ENCODE assay signal across 14 cellular contexts in genomic region chr15:45165536-45165935, GRCh38. TPM values are rescaled to one million over a fixed set of nuclear protein-coding genes. Genes with fewer than 3 reads are reported as not detected.
DNase-seq lines count a peak whose midpoint lies in the region; ATAC-seq, FAIRE-seq and TF ChIP-seq lines count a peak whose summit lies in the region.
"Had no signal": no experiment of that assay in that cellular context is flagged by ENCODE, and none has a peak within 500 bp of the region (broad histone marks: within the 10 kb centered on the region; RNA-seq: fewer than 3 reads in every experiment).

No MANE protein-coding gene starts in this region.

- WGBS in H1 (ENCODE audit: extremely low coverage in 1 of 2, insufficient coverage in 1 of 2, insufficient read length in 1 of 2, insufficient replicate concordance in 2 of 2, low coverage in 1 of 2, low lambda C conversion rate in 2 of 2, missing lambda C conversion rate in 1 of 2), 2 experiments = 65% methylated on average over 3 of the region's 5 CpGs; no CpG with 5 or more reads in 1 of the 2 experiments

- H2BK20ac ChIP-seq in H1 (ENCODE audit: low read length) = no peak overlapping the region

- no peak overlapping the region for H2BK12ac ChIP-seq in H1 (ENCODE audit: low read depth, low read length)

- no peak overlapping the region for H4K8ac ChIP-seq in H1 (ENCODE audit: extremely low read depth, insufficient read depth, low read length)

- H3K14ac ChIP-seq in H1 (ENCODE audit: insufficient read length) = no peak overlapping the region

- no peak for TF ChIP-seq EP300 in H1 (IDR thresholded peaks at IDR 0.05; ENCODE audit: borderline replicate concordance in 1 of 2, low read depth in 2 of 2, low read length in 2 of 2)

- H2BK15ac ChIP-seq in H1 (ENCODE audit: low read length) = no peak overlapping the region

- no peak overlapping the region for H3K23ac ChIP-seq in H1 (ENCODE audit: insufficient read length)

- POLR2A ChIA-PET in H1 (lab: Charles Lee; ENCODE audit: partially characterized antibody) = interaction anchor here (0.7 to 3.8 kb wide), 13 partner anchors 16 to 237 kb away, joined by 3 to 33 read pairs (median 3); partner anchors contain the start of gene SHF

- no peak for FAIRE-seq in H1 (lab: Jason Lieb, UNC)
- FAIRE-seq: GM18507 had no signal

- no peak overlapping the region for H4K5ac ChIP-seq in H1 (ENCODE audit: insufficient read length, low read depth, low read length)

- H3K4ac ChIP-seq in H1 (replicated peaks; ENCODE audit: insufficient read length, low read depth, low read length) = no peak overlapping the region

- no peak overlapping the region for H3K27ac ChIP-seq in H1 (ENCODE audit: low read depth, low read length)
- peak overlapping the region; percentile 97 for H3K27ac ChIP-seq in rectal smooth muscle tissue (ENCODE audit: low read depth, low read length)

- no peak overlapping the region for H2BK5ac ChIP-seq in H1 (ENCODE audit: low read depth, low read length)

- H3K36me3 ChIP-seq in H1 (ENCODE audit: control insufficient read depth in 2 of 4, insufficient read depth in 4 of 4, low read length in 3 of 4) (no peaks in the 10 kb centered on the region), rectal smooth muscle tissue (ENCODE audit: control insufficient read depth, insufficient read depth, low read length) (no peaks in the 10 kb centered on the region)
- H3K36me3 ChIP-seq: left lung, right atrium auricular region had no signal

- H3K4me2 ChIP-seq in H1 (ENCODE audit: insufficient read depth in 1 of 2, low read depth in 2 of 2, low read length in 2 of 2) = no peak overlapping the region

- H3K9ac ChIP-seq in H1 (replicated peaks in 1 of 4; ENCODE audit: extremely low read depth in 1 of 4, low read depth in 3 of 4, low read length in 3 of 4) (no peak overlapping the region), rectal smooth muscle tissue (ENCODE audit: low read length) (no peak overlapping the region)

- H2AK5ac ChIP-seq in H1 (ENCODE audit: low read depth, low read length) = peak overlapping the region; percentile 58; the same call in 1 of the 2 replicates

- H3K18ac ChIP-seq in H1 (ENCODE audit: extremely low read depth, low read length) = peak overlapping the region; percentile 13; the same call in 1 of the 2 replicates

- H3K4me1 ChIP-seq in H1 (replicated peaks in 1 of 4; ENCODE audit: control insufficient read depth in 3 of 4, insufficient read depth in 4 of 4, low read length in 3 of 4) (peaks cover 0 to 19% (median 15%) of the 10 kb centered on the region in 4 experiments; a peak in 5 of 7 replicates), rectal smooth muscle tissue (ENCODE audit: control insufficient read depth, insufficient read depth, low read length) (no peaks in the 10 kb centered on the region)

- H2BK120ac ChIP-seq in H1 (replicated peaks; ENCODE audit: low read depth, low read length) = no peak overlapping the region

- no peak overlapping the region for H3K56ac ChIP-seq in H1 (replicated peaks; ENCODE audit: insufficient read length, low read depth, low read length)

- H3K23me2 ChIP-seq in H1 (ENCODE audit: low read depth, low read length) = no peaks in the 10 kb centered on the region; the same call in 1 of the 2 replicates

- no peak overlapping the region for H2AFZ ChIP-seq in H1 (ENCODE audit: low read length)

- ATAC-seq in GM21619 (IDR thresholded peaks at IDR 0.05; ENCODE audit: unreplicated experiment) = no peak
- ATAC-seq: left lung had no signal

- peak; percentile 11 for DNase-seq in COR-L47 (lab: John Stamatoyannopoulos, UW)
- peak; percentile 27 for DNase-seq in NCI-H69 (lab: John Stamatoyannopoulos, UW)
- no peak for DNase-seq in H1 (ENCODE audit: low read depth in 1 of 2, low spot score in 2 of 2)
- no peak for DNase-seq in hypothalamus (lab: John Stamatoyannopoulos, UW)
- no peak for DNase-seq in NCI-H2081 (lab: John Stamatoyannopoulos, UW)
- DNase-seq: activated CD8-positive, alpha-beta memory T cell treated with anti-CD3 and anti-CD28 coated beads for 24 hours; DMS153; foreskin fibroblast; left lung had no signal

- no peak for TF ChIP-seq POLR2A in H1 (IDR thresholded peaks at IDR 0.05; ENCODE audit: control extremely low read depth in 1 of 2, low read depth in 2 of 2, low read length in 2 of 2)

- no peaks in the 10 kb centered on the region for H3K9me3 ChIP-seq in H1 (ENCODE audit: insufficient read depth in 2 of 2, low read depth in 1 of 2, low read length in 1 of 2)
- H3K9me3 ChIP-seq: left lung, right atrium auricular region had no signal

- H3K79me2 ChIP-seq in H1 (ENCODE audit: control insufficient read depth in 1 of 2, insufficient read depth in 2 of 2, low read length in 2 of 2) = no peaks in the 10 kb centered on the region

- no peak for TF ChIP-seq RAD21 in H1 (IDR thresholded peaks at IDR 0.05 in 1 of 2, conservative IDR thresholded peaks at IDR 0.05 in 1 of 2; ENCODE audit: low read depth in 2 of 2, low read length in 2 of 2)

- CTCF ChIA-PET in H1 (lab: Charles Lee; ENCODE audit: partially characterized antibody) = interaction anchor here (0.6 to 41.8 kb wide), 6 partner anchors 23 to 236 kb away, joined by 3 to 1117 read pairs (median 26); partner anchors contain the start of gene SHF

- H3K79me1 ChIP-seq in H1 (ENCODE audit: low read depth, low read length) = no peaks in the 10 kb centered on the region

- peaks cover 2 to 4% of the 10 kb centered on the region in 2 experiments for H4K20me1 ChIP-seq in H1 (replicated peaks in 1 of 2; ENCODE audit: control insufficient read depth in 1 of 2, insufficient read depth in 2 of 2, low read length in 2 of 2)

- peak overlapping the region; percentile 14 for H4K91ac ChIP-seq in H1 (replicated peaks; ENCODE audit: insufficient read length, low read length)

- no peak for TF ChIP-seq CTCF in H1 (IDR thresholded peaks at IDR 0.05; ENCODE audit: control extremely low read depth in 1 of 3, insufficient read depth in 1 of 3, low read depth in 1 of 3, low read length in 3 of 3)

- 0 out of 8 replicates have a peak overlapping the region, but pooled peaks of 1 of the 4 experiments have one; percentile 78 for H3K4me3 ChIP-seq in H1 (ENCODE audit: extremely low read depth in 1 of 4, insufficient read depth in 2 of 4, low read depth in 3 of 4, low read length in 4 of 4)
- H3K4me3 ChIP-seq in rectal smooth muscle tissue (ENCODE audit: low read length) = no peak overlapping the region

- H3K27me3 ChIP-seq in H1 (replicated peaks in 1 of 4; ENCODE audit: control insufficient read depth in 3 of 4, extremely low read depth in 1 of 4, insufficient read depth in 3 of 4, low read length in 3 of 4) (no peaks in the 10 kb centered on the region), rectal smooth muscle tissue (ENCODE audit: control insufficient read depth, insufficient read depth, low read length) (no peaks in the 10 kb centered on the region)
- H3K27me3 ChIP-seq: left lung, right atrium auricular region had no signal

RNA-seq across cellular contexts. Expression of gene SHF, which starts 22.2 kb away (rescaled TPM):
- total RNA-seq in H1 (2021; fragmentation: NEBNext Ultra II Directional; extraction: Animal tissue kit (Norgen Biotek cat#: 25700)) = 23.9 and 26.7 TPM in 2 replicates
- polyA plus RNA-seq in H1 (2011; rRNA removed) = 13.1 and 16.0 TPM in 2 replicates
- polyA plus RNA-seq in H1 (2011; cell fraction: cytosol; rRNA removed) = 17.4 TPM
- polyA plus RNA-seq in H1 (2011; cell fraction: nucleus; rRNA removed) = 22.5 TPM
- polyA plus RNA-seq in H1 (2012, experiment 1 of 2) = 22.3 to 30.4 TPM (median 28.4 TPM) in 4 replicates
- polyA plus RNA-seq in H1 (2012, experiment 2 of 2) = 34.9 TPM
- polyA plus RNA-seq in H1 (2013, experiment 1 of 2) = 18.8 TPM
- polyA plus RNA-seq in H1 (2013, experiment 2 of 2) = 20.8 TPM
- 15.2 and 23.3 TPM in 2 replicates for polyA minus RNA-seq in H1 (2011; rRNA and poly(A)+ RNA removed)
- 15.0 TPM for polyA minus RNA-seq in H1 (2011; cell fraction: cytosol; rRNA and poly(A)+ RNA removed)
- 23.6 TPM for polyA minus RNA-seq in H1 (2011; cell fraction: nucleus; rRNA and poly(A)+ RNA removed)

RNA-seq across cellular contexts. Expression of gene DUOX1, which starts 35.7 kb away (rescaled TPM):
- 0.84 and 0.96 TPM in 2 replicates for total RNA-seq in H1 (2021; fragmentation: NEBNext Ultra II Directional; extraction: Animal tissue kit (Norgen Biotek cat#: 25700))
- 1.4 and 2.0 TPM in 2 replicates for polyA plus RNA-seq in H1 (2011; rRNA removed)
- polyA plus RNA-seq in H1 (2011; cell fraction: cytosol; rRNA removed) = 0.90 TPM
- polyA plus RNA-seq in H1 (2011; cell fraction: nucleus; rRNA removed) = 6.1 TPM
- 0.99 to 2.2 TPM (median 1.7 TPM) in 4 replicates for polyA plus RNA-seq in H1 (2012, experiment 1 of 2)
- polyA plus RNA-seq in H1 (2012, experiment 2 of 2) = 0.47 TPM
- polyA plus RNA-seq in H1 (2013, experiment 1 of 2) = 0.57 TPM
- 0.50 TPM for polyA plus RNA-seq in H1 (2013, experiment 2 of 2)
- polyA minus RNA-seq in H1 (2011; rRNA and poly(A)+ RNA removed) = 0.88 and 2.2 TPM in 2 replicates
- polyA minus RNA-seq in H1 (2011; cell fraction: cytosol; rRNA and poly(A)+ RNA removed) = 1.2 TPM
- 2.3 TPM for polyA minus RNA-seq in H1 (2011; cell fraction: nucleus; rRNA and poly(A)+ RNA removed)

RNA-seq across cellular contexts. Expression of gene DUOXA1, which starts 35.9 kb away (rescaled TPM):
- total RNA-seq in H1 (2021; fragmentation: NEBNext Ultra II Directional; extraction: Animal tissue kit (Norgen Biotek cat#: 25700)) = not detected in 2 replicates
- 0.18 and 0.24 TPM in 2 replicates for polyA plus RNA-seq in H1 (2011; rRNA removed)
- polyA plus RNA-seq in H1 (2011; cell fraction: cytosol; rRNA removed) = 0.09 TPM
- polyA plus RNA-seq in H1 (2011; cell fraction: nucleus; rRNA removed) = 0.81 TPM
- 0.16 to 0.34 TPM in 2 of 4 replicates, not detected in the others for polyA plus RNA-seq in H1 (2012, experiment 1 of 2)
- polyA plus RNA-seq in H1 (2012, experiment 2 of 2) = not detected
- polyA plus RNA-seq in H1 (2013, experiment 1 of 2) = not detected
- 0.17 TPM for polyA plus RNA-seq in H1 (2013, experiment 2 of 2)
- polyA minus RNA-seq in H1 (2011; rRNA and poly(A)+ RNA removed) = 0.57 and 0.66 TPM in 2 replicates
- polyA minus RNA-seq in H1 (2011; cell fraction: cytosol; rRNA and poly(A)+ RNA removed) = not detected
- polyA minus RNA-seq in H1 (2011; cell fraction: nucleus; rRNA and poly(A)+ RNA removed) = 0.30 TPM

RNA-seq across cellular contexts. Expression of gene DUOXA2, which starts 51.4 kb away (rescaled TPM):
- total RNA-seq in H1 (2021; fragmentation: NEBNext Ultra II Directional; extraction: Animal tissue kit (Norgen Biotek cat#: 25700)) = not detected in 2 replicates
- polyA plus RNA-seq in H1 (2011; rRNA removed) = 0.05 TPM in 1 of 2 replicates, not detected in the other
- not detected for polyA plus RNA-seq in H1 (2011; cell fraction: cytosol; rRNA removed)
- polyA plus RNA-seq in H1 (2011; cell fraction: nucleus; rRNA removed) = not detected
- polyA plus RNA-seq in H1 (2012, experiment 1 of 2) = not detected in 4 replicates
- not detected for polyA plus RNA-seq in H1 (2012, experiment 2 of 2)
- not detected for polyA plus RNA-seq in H1 (2013, experiment 1 of 2)
- not detected for polyA plus RNA-seq in H1 (2013, experiment 2 of 2)
- not detected in 2 replicates for polyA minus RNA-seq in H1 (2011; rRNA and poly(A)+ RNA removed)
- not detected for polyA minus RNA-seq in H1 (2011; cell fraction: cytosol; rRNA and poly(A)+ RNA removed)
- polyA minus RNA-seq in H1 (2011; cell fraction: nucleus; rRNA and poly(A)+ RNA removed) = not detected
- total RNA-seq: cardiac septum, left lung, right atrium auricular region had no signal

RNA-seq across cellular contexts. Expression of gene DUOX2, which starts 51.6 kb away (rescaled TPM):
- not detected in 2 replicates for total RNA-seq in H1 (2021; fragmentation: NEBNext Ultra II Directional; extraction: Animal tissue kit (Norgen Biotek cat#: 25700))
- polyA plus RNA-seq in H1 (2011; rRNA removed) = 0.08 and 0.31 TPM in 2 replicates
- polyA plus RNA-seq in H1 (2011; cell fraction: cytosol; rRNA removed) = 0.03 TPM
- polyA plus RNA-seq in H1 (2011; cell fraction: nucleus; rRNA removed) = 0.30 TPM
- polyA plus RNA-seq in H1 (2012, experiment 1 of 2) = 0.04 to 0.16 TPM (median 0.08 TPM) in 3 of 4 replicates, not detected in the other
- polyA plus RNA-seq in H1 (2012, experiment 2 of 2) = 0.07 TPM
- polyA plus RNA-seq in H1 (2013, experiment 1 of 2) = 0.18 TPM
- polyA plus RNA-seq in H1 (2013, experiment 2 of 2) = 0.02 TPM
- polyA minus RNA-seq in H1 (2011; rRNA and poly(A)+ RNA removed) = 0.02 and 0.09 TPM in 2 replicates
- not detected for polyA minus RNA-seq in H1 (2011; cell fraction: cytosol; rRNA and poly(A)+ RNA removed)
- 0.10 TPM for polyA minus RNA-seq in H1 (2011; cell fraction: nucleus; rRNA and poly(A)+ RNA removed)

Comparison
In these comparisons a context has a peak if more than half of its experiments do, and no peak if none do; other contexts are left out.
1. DNase-seq: peak in COR-L47 (single experiment) and NCI-H69 (single experiment); none in H1 (0 of 2), hypothalamus (0 of 51) and NCI-H2081 (0 of 2).